ENCODE assay signal across 30 cellular contexts in genomic region chr3:136583823-136584222, GRCh38.
"Had no signal": no experiment of that assay in that cellular context is flagged by ENCODE, and none has a peak within 500 bp of the region (broad histone marks: within the 10 kb centered on the region; RNA-seq: fewer than 3 reads in every experiment).

No MANE protein-coding gene starts in this region.

- H3K27me3 ChIP-seq: adrenal gland, body of pancreas, breast epithelium, SJCRH30 had no signal

- ATAC-seq: activated CD4-positive, alpha-beta T cell treated with anti-CD3 and anti-CD28 coated beads for 36 hours; activated CD8-positive, alpha-beta T cell treated with anti-CD3 and anti-CD28 coated beads, Interleukin-2, amount 10 ng/mL, durations not matched to agents 7 days and 5 days; body of pancreas had no signal

- H3K27ac ChIP-seq: adrenal gland, body of pancreas, breast epithelium, SJCRH30, SK-N-MC had no signal

- H3K4me1 Mint-ChIP-seq: activated CD4-positive, alpha-beta T cell treated with anti-CD3 and anti-CD28 coated beads, Interleukin-2, amount 10 ng/mL, durations not matched to agents 7 days and 5 days; activated naive CD4-positive, alpha-beta T cell treated with anti-CD3 and anti-CD28 coated beads, Interleukin-2, amount 50 U/mL, for 24 hours; activated naive CD8-positive, alpha-beta T cell treated with anti-CD3 and anti-CD28 coated beads, Interleukin-2, amount 10 ng/mL, durations not matched to agents 7 days and 5 days had no signal

- H3K9me3 ChIP-seq: adrenal gland, body of pancreas, breast epithelium, SJCRH30 had no signal

- H3K4me1 ChIP-seq: body of pancreas, breast epithelium, SJCRH30 had no signal

- DNase-seq: activated CD4-positive, alpha-beta T cell treated with anti-CD3 and anti-CD28 coated beads for 36 hours; activated CD4-positive, alpha-beta T cell treated with anti-CD3 and anti-CD28 coated beads, Interleukin-2, amount 10 ng/mL, durations not matched to agents 7 days and 5 days; activated CD4-positive, alpha-beta T cell treated with anti-CD3 and anti-CD28 coated beads, Interleukin-2, amount 50 U/mL, for 48 hours; activated CD8-positive, alpha-beta T cell treated with anti-CD3 and anti-CD28 coated beads, Interleukin-2, amount 10 ng/mL, durations not matched to agents 7 days and 5 days; activated gamma-delta T cell; activated naive CD4-positive, alpha-beta T cell treated with Interleukin-2 at 50 U/mL for 16 hours; activated naive CD8-positive, alpha-beta T cell treated with anti-CD3 and anti-CD28 coated beads, Interleukin-2, amount 10 ng/mL, durations not matched to agents 7 days and 5 days; activated T-cell treated with anti-CD3 and anti-CD28 coated beads, Interleukin-2, amount 50 U/mL, for 24 hours; adrenal gland; body of pancreas; cerebellar nuclear complex; Karpas-422; KBM-7; NCI-H1105; NCI-H1417 treated with DMSO at 0.1 percent for 48 hours; NCI-H187 treated with DMSO at 0.1 percent for 48 hours; NCI-H2081; NCI-H2171 treated with DMSO at 0.1 percent for 48 hours; NCI-H2227 treated with DMSO at 0.1 percent for 48 hours; NCI-H446; NCI-H510A treated with DMSO at 0.1 percent for 48 hours; NCI-H526 treated with DMSO at 0.1 percent for 48 hours; OCI-M1; SHP77; SJCRH30 had no signal

- H3K9me3 Mint-ChIP-seq: activated CD4-positive, alpha-beta T cell treated with anti-CD3 and anti-CD28 coated beads, Interleukin-2, amount 10 ng/mL, durations not matched to agents 7 days and 5 days; activated naive CD4-positive, alpha-beta T cell treated with anti-CD3 and anti-CD28 coated beads, Interleukin-2, amount 50 U/mL, for 24 hours; activated naive CD8-positive, alpha-beta T cell treated with anti-CD3 and anti-CD28 coated beads, Interleukin-2, amount 10 ng/mL, durations not matched to agents 7 days and 5 days; activated T-cell treated with anti-CD3 and anti-CD28 coated beads, Interleukin-2, amount 50 U/mL, for 24 hours; activated T-helper 2 cell treated with anti-CD3 and anti-CD28 coated beads, Interferon-gamma antibody, Interleukin-2, Interleukin-4, amounts not matched to agents 10 μg/mL and 5 μg/mL and 100 μg/mL, durations not matched to agents 14 hours and 24 hours and 36 hours; T-helper 2 cell treated with Interferon-gamma antibody and Interleukin-4, amounts not matched to agents 5 μg/mL and 100 μg/mL, for 36 hours had no signal

- H3K4me3 Mint-ChIP-seq: activated CD4-positive, alpha-beta T cell treated with anti-CD3 and anti-CD28 coated beads for 36 hours; activated CD4-positive, alpha-beta T cell treated with anti-CD3 and anti-CD28 coated beads, Interleukin-2, amount 10 ng/mL, durations not matched to agents 7 days and 5 days; activated CD8-positive, alpha-beta T cell treated with anti-CD3 and anti-CD28 coated beads, Interleukin-2, amount 10 ng/mL, durations not matched to agents 7 days and 5 days; activated naive CD4-positive, alpha-beta T cell treated with anti-CD3 and anti-CD28 coated beads, Interleukin-2, amount 50 U/mL, for 24 hours; activated naive CD8-positive, alpha-beta T cell treated with anti-CD3 and anti-CD28 coated beads, Interleukin-2, amount 10 ng/mL, durations not matched to agents 7 days and 5 days; activated T-cell treated with anti-CD3 and anti-CD28 coated beads, Interleukin-2, amount 50 U/mL, for 24 hours; T-helper 2 cell treated with Interferon-gamma antibody and Interleukin-4, amounts not matched to agents 5 μg/mL and 100 μg/mL, for 36 hours had no signal

- H3K27ac Mint-ChIP-seq: activated CD4-positive, alpha-beta T cell treated with anti-CD3 and anti-CD28 coated beads for 36 hours; activated CD4-positive, alpha-beta T cell treated with anti-CD3 and anti-CD28 coated beads, Interleukin-2, amount 10 ng/mL, durations not matched to agents 7 days and 5 days; activated CD8-positive, alpha-beta T cell treated with anti-CD3 and anti-CD28 coated beads, Interleukin-2, amount 10 ng/mL, durations not matched to agents 7 days and 5 days; activated naive CD4-positive, alpha-beta T cell treated with anti-CD3 and anti-CD28 coated beads, Interleukin-2, amount 50 U/mL, for 24 hours; activated naive CD8-positive, alpha-beta T cell treated with anti-CD3 and anti-CD28 coated beads, Interleukin-2, amount 10 ng/mL, durations not matched to agents 7 days and 5 days; activated T-cell treated with anti-CD3 and anti-CD28 coated beads, Interleukin-2, amount 50 U/mL, for 24 hours; activated T-helper 2 cell treated with anti-CD3 and anti-CD28 coated beads, Interferon-gamma antibody, Interleukin-2, Interleukin-4, amounts not matched to agents 10 μg/mL and 5 μg/mL and 100 μg/mL, durations not matched to agents 14 hours and 24 hours and 36 hours; T-helper 2 cell treated with Interferon-gamma antibody and Interleukin-4, amounts not matched to agents 5 μg/mL and 100 μg/mL, for 36 hours had no signal

- H3K27me3 Mint-ChIP-seq: activated CD4-positive, alpha-beta T cell treated with anti-CD3 and anti-CD28 coated beads for 36 hours; activated CD4-positive, alpha-beta T cell treated with anti-CD3 and anti-CD28 coated beads, Interleukin-2, amount 10 ng/mL, durations not matched to agents 7 days and 5 days; activated naive CD4-positive, alpha-beta T cell treated with anti-CD3 and anti-CD28 coated beads, Interleukin-2, amount 50 U/mL, for 24 hours; activated naive CD8-positive, alpha-beta T cell treated with anti-CD3 and anti-CD28 coated beads, Interleukin-2, amount 10 ng/mL, durations not matched to agents 7 days and 5 days; activated T-cell treated with anti-CD3 and anti-CD28 coated beads, Interleukin-2, amount 50 U/mL, for 24 hours had no signal

- H3K36me3 ChIP-seq: adrenal gland, breast epithelium, SJCRH30 had no signal

- H3K4me3 ChIP-seq: adrenal gland, body of pancreas, breast epithelium, SJCRH30, SK-N-MC had no signal
